ENCODE assay signal across 20 cellular contexts in genomic region chr6:144741659-144742058, GRCh38.
DNase-seq lines count a peak whose midpoint lies in the region; ATAC-seq and TF ChIP-seq lines count a peak whose summit lies in the region.
"Had no signal": no experiment of that assay in that cellular context is flagged by ENCODE, and none has a peak within 500 bp of the region (broad histone marks: within the 10 kb centered on the region; RNA-seq: fewer than 3 reads in every experiment).

No MANE protein-coding gene starts in this region.

- H3K9me3 ChIP-seq in T-helper 17 cell (ENCODE audit: control insufficient read depth, low read length, poor library complexity, severe bottlenecking) (no peaks in the 10 kb centered on the region), liver (ENCODE audit: control insufficient read depth in 4 of 4, low read length in 3 of 4) (no peaks in the 10 kb centered on the region), upper lobe of right lung (no peaks in the 10 kb centered on the region)
- H3K9me3 ChIP-seq: MG63, Peyer's patch had no signal

- H3K27me3 ChIP-seq in liver (ENCODE audit: control insufficient read depth in 4 of 4, insufficient read depth in 4 of 4, low read length in 3 of 4), result no peaks in the 10 kb centered on the region
- no peaks in the 10 kb centered on the region for H3K27me3 ChIP-seq in upper lobe of right lung
- H3K27me3 ChIP-seq: MG63, Peyer's patch had no signal

- H3K27ac ChIP-seq in liver (ENCODE audit: low read depth in 1 of 2, low read length in 2 of 2) (no peak overlapping the region), upper lobe of right lung (no peak overlapping the region)
- H3K27ac ChIP-seq: Peyer's patch had no signal

- CTCF ChIA-PET in activated CD4-positive, alpha-beta T cell treated with anti-CD3 and anti-CD28 coated beads, Interleukin-2, amount 10 ng/mL, durations not matched to agents 7 days and 5 days (lab: Charles Lee), result no interaction called here

- ATAC-seq in T-helper 17 cell, result no peak
- peak; percentile 55 for ATAC-seq in upper lobe of right lung
- ATAC-seq: SK-N-SH treated with all-trans-retinoic acid at 6 μM for 48 hours had no signal

- peaks cover 0 to 7% (median 4%) of the 10 kb centered on the region in 4 donors for H3K4me1 ChIP-seq in liver (ENCODE audit: control insufficient read depth in 4 of 4, insufficient read depth in 4 of 4, low read length in 3 of 4)
- no peaks in the 10 kb centered on the region for H3K4me1 ChIP-seq in upper lobe of right lung
- H3K4me1 ChIP-seq: Peyer's patch had no signal

- no peak for TF ChIP-seq RAD21 in liver (IDR thresholded peaks at IDR 0.05)

- peak overlapping the region; percentile 27 for H3K27ac Mint-ChIP-seq in T-helper 17 cell
- no peak overlapping the region for H3K27ac Mint-ChIP-seq in activated CD4-positive, alpha-beta T cell treated with anti-CD3 and anti-CD28 coated beads, Interleukin-2, amount 10 ng/mL, durations not matched to agents 7 days and 5 days
- H3K27ac Mint-ChIP-seq: HFFc6 had no signal

- no peak for TF ChIP-seq CTCF in liver (IDR thresholded peaks at IDR 0.05; ENCODE audit: low read depth, low read length, missing input control)
- TF ChIP-seq CTCF in upper lobe of right lung (IDR thresholded peaks at IDR 0.05), result no peak

- H3K36me3 ChIP-seq in liver (ENCODE audit: control insufficient read depth in 4 of 4, insufficient read depth in 3 of 4, low read depth in 1 of 4, low read length in 3 of 4) (no peaks in the 10 kb centered on the region), upper lobe of right lung (peaks cover 7% of the 10 kb centered on the region)
- H3K36me3 ChIP-seq: MG63 had no signal

- H3K4me3 Mint-ChIP-seq in T-helper 17 cell, result no peak overlapping the region
- no peak overlapping the region for H3K4me3 Mint-ChIP-seq in activated CD4-positive, alpha-beta T cell treated with anti-CD3 and anti-CD28 coated beads, Interleukin-2, amount 10 ng/mL, durations not matched to agents 7 days and 5 days
- H3K4me3 Mint-ChIP-seq: HFFc6 had no signal

- H3K4me3 ChIP-seq in liver (ENCODE audit: low read depth in 1 of 3, low read length in 3 of 3), result no peak overlapping the region
- H3K4me3 ChIP-seq in upper lobe of right lung, result no peak overlapping the region
- H3K4me3 ChIP-seq: MG63, Peyer's patch had no signal

- peaks cover 9% of the 10 kb centered on the region for H3K36me3 Mint-ChIP-seq in T-helper 17 cell (ENCODE audit: low read depth)
- H3K36me3 Mint-ChIP-seq in activated CD4-positive, alpha-beta T cell treated with anti-CD3 and anti-CD28 coated beads, Interleukin-2, amount 10 ng/mL, durations not matched to agents 7 days and 5 days (ENCODE audit: low read depth), result peaks cover 12% of the 10 kb centered on the region

- intact Hi-C loops in upper lobe of right lung (cut with DNase I), result no loop called here

- POLR2A ChIA-PET in activated CD4-positive, alpha-beta T cell treated with anti-CD3 and anti-CD28 coated beads, Interleukin-2, amount 10 ng/mL, durations not matched to agents 7 days and 5 days (lab: Charles Lee), result no interaction called here

- peaks cover 15% of the 10 kb centered on the region for H3K4me1 Mint-ChIP-seq in T-helper 17 cell
- no peaks in the 10 kb centered on the region for H3K4me1 Mint-ChIP-seq in activated CD4-positive, alpha-beta T cell treated with anti-CD3 and anti-CD28 coated beads, Interleukin-2, amount 10 ng/mL, durations not matched to agents 7 days and 5 days

- no peaks in the 10 kb centered on the region for H3K27me3 Mint-ChIP-seq in T-helper 17 cell
- no peaks in the 10 kb centered on the region for H3K27me3 Mint-ChIP-seq in activated CD4-positive, alpha-beta T cell treated with anti-CD3 and anti-CD28 coated beads, Interleukin-2, amount 10 ng/mL, durations not matched to agents 7 days and 5 days

- H3K9ac ChIP-seq in liver (ENCODE audit: low read depth in 1 of 2, low read length in 2 of 2), result no peak overlapping the region

- WGBS in liver, result 78% methylated on average over 3 of the region's 3 CpGs

- DNase-seq in NCI-H1417 (lab: John Stamatoyannopoulos, UW) (peak in 2 of 3 experiments; percentile 44 to 82), NCI-H1417 treated with DMSO at 0.1 percent for 48 hours (lab: John Stamatoyannopoulos, UW) (no peak), T-helper 17 cell (no peak), upper lobe of right lung (no peak), NCI-H446 (lab: John Stamatoyannopoulos, UW) (no peak)
- DNase-seq in stimulated activated CD4-positive, alpha-beta T cell treated with anti-CD3 and anti-CD28 coated beads, Interleukin-4, amount 100 ng/mL, for 24 hours, result no peak
- DNase-seq in activated CD4-positive, alpha-beta T cell treated with anti-CD3 and anti-CD28 coated beads, Interleukin-2, amount 10 ng/mL, durations not matched to agents 7 days and 5 days, result no peak
- DNase-seq: C1 segment of cervical spinal cord, DND-41, GDM1, GOT3, HFFc6, MG63, NCI-H1436, NCI-H2081 treated with DMSO at 0.1 percent for 48 hours, NCI-H526, Peyer's patch, Right ventricle myocardium superior had no signal

- H3K9me3 Mint-ChIP-seq in activated CD4-positive, alpha-beta T cell treated with anti-CD3 and anti-CD28 coated beads, Interleukin-2, amount 10 ng/mL, durations not matched to agents 7 days and 5 days, result no peaks in the 10 kb centered on the region
- H3K9me3 Mint-ChIP-seq: HFFc6 had no signal

TF ChIP-seq in liver, 16 proteins besides CTCF, POLR2A, EP300 and RAD21:
- TF ChIP-seq HNF4G (IDR thresholded peaks at IDR 0.05), result no peak
- TF ChIP-seq RXRA (IDR thresholded peaks at IDR 0.05), result no peak
- TF ChIP-seq FOXA2 (IDR thresholded peaks at IDR 0.05), result peak; percentile 41
- TF ChIP-seq SP1 (IDR thresholded peaks at IDR 0.05), result no peak
- TF ChIP-seq JUND (IDR thresholded peaks at IDR 0.05), result no peak
- TF ChIP-seq ATF3 (IDR thresholded peaks at IDR 0.05), result no peak

Comparison
In these comparisons a context has a peak if more than half of its experiments do, and no peak if none do; other contexts are left out.
1. DNase-seq: peak in NCI-H1417 (2 of 3); none in NCI-H1417 treated with DMSO at 0.1 percent for 48 hours (single experiment), T-helper 17 cell (0 of 3), upper lobe of right lung (single experiment), stimulated activated CD4-positive, alpha-beta T cell treated with anti-CD3 and anti-CD28 coated beads, Interleukin-4, amount 100 ng/mL, for 24 hours (single experiment), activated CD4-positive, alpha-beta T cell treated with anti-CD3 and anti-CD28 coated beads, Interleukin-2, amount 10 ng/mL, durations not matched to agents 7 days and 5 days (single experiment) and NCI-H446 (0 of 2).